ENCODE assay signal across 7 cellular contexts in genomic region chr19:16527971-16528521, GRCh38. TPM values are rescaled to one million over a fixed set of nuclear protein-coding genes. Genes with fewer than 3 reads are reported as not detected.
DNase-seq lines count a peak whose midpoint lies in the region; ATAC-seq and TF ChIP-seq lines count a peak whose summit lies in the region.

No MANE protein-coding gene starts in this region.

- H3K27ac ChIP-seq in dorsolateral prefrontal cortex: no peak overlapping the region

- ATAC-seq in HG03097 (IDR thresholded peaks at IDR 0.05; ENCODE audit: low FRiP score, unreplicated experiment): no peak
- no peak for ATAC-seq in GM21423 (IDR thresholded peaks at IDR 0.05; ENCODE audit: unreplicated experiment)

- H3K4me3 ChIP-seq in H7 (ENCODE audit: insufficient read depth, low read depth, low read length) (no peak overlapping the region), dorsolateral prefrontal cortex (no peak overlapping the region)

- H3K27me3 ChIP-seq in H7 (ENCODE audit: control insufficient read depth, insufficient read depth, low read length) (no peaks in the 10 kb centered on the region), dorsolateral prefrontal cortex (no peaks in the 10 kb centered on the region)

- intact Hi-C loops in dorsolateral prefrontal cortex (cut with DNase I): no loop called here

- TF ChIP-seq CTCF in dorsolateral prefrontal cortex (IDR thresholded peaks at IDR 0.05 in 54 of 56, conservative IDR thresholded peaks at IDR 0.05 in 2 of 56; ENCODE audit: low read depth in 1 of 56, partially characterized antibody in 56 of 56): peak in 2 of 56 donors; percentile 7

- H3K36me3 ChIP-seq in H7 (replicated peaks; ENCODE audit: control insufficient read depth, insufficient read depth, low read length): peaks cover 62% of the 10 kb centered on the region

- DNase-seq in H7: peak; percentile 84
- peak; percentile 50 for DNase-seq in UCSD-AML1 (lab: John Stamatoyannopoulos, UW; ENCODE audit: unreplicated experiment)
- peak; percentile 16 to 49 for DNase-seq in dermis microvascular lymphatic vessel endothelial cell (ENCODE audit: low read depth in 2 of 2)
- DNase-seq in stimulated activated CD4-positive, alpha-beta T cell treated with anti-CD3 and anti-CD28 coated beads, Interleukin-12 subunit alpha, Interleukin-12 subunit beta, amount 100 ng/mL, for 48 hours (ENCODE audit: low read depth in 2 of 3, low spot score in 1 of 3): peak; percentile 21 to 28 (median 22)
- no peak for DNase-seq in dorsolateral prefrontal cortex

RNA-seq across cellular contexts. Expression of gene CHERP, which starts 14.2 kb away (rescaled TPM):
- total RNA-seq in H7 (2014; rRNA removed; shearing (Covaris generic)): 14.3 and 17.1 TPM in 2 replicates
- total RNA-seq in dermis microvascular lymphatic vessel endothelial cell (2.6 and 8.0 TPM in 2 replicates), dorsolateral prefrontal cortex (10 to 100 TPM; 35.1 to 67.0 (median 47.9) TPM)

RNA-seq across cellular contexts. Expression of gene C19orf44, which starts 31.9 kb away (rescaled TPM):
- 3.6 and 4.7 TPM in 2 replicates for total RNA-seq in H7 (2014; rRNA removed; shearing (Covaris generic))
- 1.5 and 1.8 TPM in 2 replicates for total RNA-seq in dermis microvascular lymphatic vessel endothelial cell
- total RNA-seq in dorsolateral prefrontal cortex: 10 to 100 TPM in 26 of 120 experiments, 1 to 10 TPM in 94; 3.5 to 13.9 (median 7.9) TPM

RNA-seq across cellular contexts. Expression of gene CALR3, which starts 32.1 kb away (rescaled TPM):
- 0.52 and 0.97 TPM in 2 replicates for total RNA-seq in H7 (2014; rRNA removed; shearing (Covaris generic))
- not detected in 2 replicates for total RNA-seq in dermis microvascular lymphatic vessel endothelial cell
- under 1 TPM in 2 of 120 experiments, not detected in 118; 0.51 to 0.90 TPM for total RNA-seq in dorsolateral prefrontal cortex

RNA-seq across cellular contexts. Expression of gene SLC35E1, which starts 44.2 kb away (rescaled TPM):
- total RNA-seq in H7 (2014; rRNA removed; shearing (Covaris generic)): 12.5 and 14.7 TPM in 2 replicates
- total RNA-seq in dermis microvascular lymphatic vessel endothelial cell (15.7 and 29.5 TPM in 2 replicates), dorsolateral prefrontal cortex (10 to 100 TPM; 27.5 to 64.1 (median 42.2) TPM)

RNA-seq across cellular contexts. Expression of gene EPS15L1, which starts 56.3 kb away (rescaled TPM):
- total RNA-seq in H7 (2014; rRNA removed; shearing (Covaris generic)): 12.3 and 13.1 TPM in 2 replicates
- total RNA-seq in dermis microvascular lymphatic vessel endothelial cell (5.8 and 10.7 TPM in 2 replicates), dorsolateral prefrontal cortex (100 to 1,000 TPM in 18 of 120 experiments, 10 to 100 TPM in 102; 66.1 to 116 (median 85.9) TPM)

Comparison
In these comparisons a context has a peak if more than half of its experiments do, and no peak if none do; other contexts are left out.
1. DNase-seq: peak in H7 (single experiment), UCSD-AML1 (single experiment), dermis microvascular lymphatic vessel endothelial cell (2 of 2) and stimulated activated CD4-positive, alpha-beta T cell treated with anti-CD3 and anti-CD28 coated beads, Interleukin-12 subunit alpha, Interleukin-12 subunit beta, amount 100 ng/mL, for 48 hours (3 of 3); none in dorsolateral prefrontal cortex (0 of 10).